In the genomic region with DNA sequence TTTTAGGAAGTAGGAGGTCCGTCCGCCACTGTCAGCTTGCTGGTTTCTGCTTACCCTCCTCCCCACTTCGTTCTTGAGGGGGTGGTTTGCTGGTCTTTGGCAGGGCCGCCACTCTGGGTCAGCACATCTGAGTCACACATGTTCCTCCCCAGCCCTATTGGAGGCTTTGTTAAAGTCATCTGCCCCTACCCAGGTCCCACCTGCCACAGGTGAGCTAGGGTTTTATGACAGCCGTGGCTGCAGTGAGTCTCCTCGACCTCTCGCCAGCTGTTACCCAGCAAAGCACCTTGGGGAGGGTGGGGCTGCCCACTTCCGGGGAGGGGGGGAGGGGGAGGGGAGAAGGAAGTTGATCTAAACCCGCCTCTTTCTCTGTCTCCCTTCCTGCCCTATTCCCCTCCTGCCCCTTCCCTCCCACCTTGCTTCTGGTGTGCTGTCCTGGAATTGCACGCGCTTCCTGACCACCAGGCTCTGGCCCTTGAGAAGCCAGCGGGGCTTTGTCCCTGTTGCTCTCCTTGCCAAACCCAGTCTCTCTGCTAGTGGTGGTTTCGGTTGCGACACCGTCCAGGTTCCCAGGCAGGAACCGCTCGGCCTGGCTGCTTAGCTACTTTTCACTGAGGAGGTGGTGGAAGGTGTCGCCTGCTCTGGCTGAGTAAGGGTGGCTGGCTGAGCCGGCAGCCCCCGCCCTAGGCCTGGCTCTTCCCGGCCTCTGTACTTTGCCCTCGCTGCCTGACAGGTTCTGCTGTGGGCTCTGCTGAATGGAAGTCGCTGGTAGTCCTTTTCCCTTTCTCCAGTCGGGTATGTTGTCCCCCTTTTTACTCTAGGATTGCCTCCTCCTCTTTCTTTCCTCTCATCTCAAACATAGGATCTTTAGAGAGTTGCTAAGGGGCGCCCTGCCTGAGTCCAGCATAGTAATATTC, we compare ENCODE assay signal across 8 cellular contexts. TPM values are rescaled to one million over a fixed set of nuclear protein-coding genes. Genes with fewer than 3 reads are reported as not detected.
DNase-seq lines count a peak whose midpoint lies in the region; ATAC-seq and TF ChIP-seq lines count a peak whose summit lies in the region.

No MANE protein-coding gene starts in this region.

- H3K4me1 Mint-ChIP-seq in activated T-cell treated with anti-CD3 and anti-CD28 coated beads, Interleukin-2, amount 50 U/mL, for 72 hours (ENCODE audit: low read depth), result peaks cover 80% of the 10 kb centered on the region

- in situ Hi-C loops in transverse colon (cut with MboI; ENCODE audit: low pct_ligation_motif_present in 1 of 4, low pct_unique_long_range_greater_than_20kb in 1 of 4, low sequenced_read_pairs in 3 of 4), result no loop called here

- no peak overlapping the region for H3K23ac ChIP-seq in trophoblast cell (ENCODE audit: low read length)

- no peak overlapping the region for H4K91ac ChIP-seq in trophoblast cell (ENCODE audit: low read depth, low read length)

- H3K9ac ChIP-seq in trophoblast cell (ENCODE audit: low read length), result no peak overlapping the region

- TF ChIP-seq CTCF in fibroblast of villous mesenchyme (IDR thresholded peaks at IDR 0.05; ENCODE audit: insufficient read depth, low read depth, low read length), result no peak
- no peak for TF ChIP-seq CTCF in transverse colon (IDR thresholded peaks at IDR 0.05)

- H3K4me2 ChIP-seq in trophoblast cell (ENCODE audit: low read length), result peak overlapping the region; percentile 53

- peak overlapping the region; percentile 93 for H3K4me3 Mint-ChIP-seq in activated T-cell treated with anti-CD3 and anti-CD28 coated beads, Interleukin-2, amount 50 U/mL, for 72 hours

- peaks cover 5% of the 10 kb centered on the region for H3K79me1 ChIP-seq in trophoblast cell (ENCODE audit: low read length)

- H3K36me3 ChIP-seq in trophoblast cell (ENCODE audit: control insufficient read depth in 1 of 2, insufficient read depth in 2 of 2, low read length in 2 of 2), result peaks cover 4 to 6% of the 10 kb centered on the region in 2 experiments
- H3K36me3 ChIP-seq in transverse colon, result no peaks in the 10 kb centered on the region

- no peak overlapping the region for H2BK120ac ChIP-seq in trophoblast cell (ENCODE audit: insufficient read depth, low read length, poor library complexity)

- no peaks in the 10 kb centered on the region for H3K27me3 ChIP-seq in trophoblast cell (ENCODE audit: insufficient read depth, low read length)
- H3K27me3 ChIP-seq in transverse colon, result no peaks in the 10 kb centered on the region

- no peaks in the 10 kb centered on the region for H3K9me3 Mint-ChIP-seq in activated T-cell treated with anti-CD3 and anti-CD28 coated beads, Interleukin-2, amount 50 U/mL, for 72 hours

- H3K27ac ChIP-seq in trophoblast cell (ENCODE audit: low read depth, low read length), result peak overlapping the region; percentile 69
- peak overlapping the region; percentile 91 to 95 (median 92) for H3K27ac ChIP-seq in transverse colon

- H3K27me3 Mint-ChIP-seq in activated T-cell treated with anti-CD3 and anti-CD28 coated beads, Interleukin-2, amount 50 U/mL, for 72 hours (ENCODE audit: low read depth), result no peaks in the 10 kb centered on the region

- ATAC-seq in GM18498 (IDR thresholded peaks at IDR 0.05; ENCODE audit: unreplicated experiment) (peak; percentile 60), HG03039 (IDR thresholded peaks at IDR 0.05; ENCODE audit: unreplicated experiment) (peak; percentile 44)
- ATAC-seq in activated T-cell treated with anti-CD3 and anti-CD28 coated beads, Interleukin-2, amount 50 U/mL, for 72 hours (replicated peaks in 1 of 2), result peak; percentile 82

- H4K8ac ChIP-seq in trophoblast cell (ENCODE audit: low read depth, low read length), result peak overlapping the region; percentile 18

- no peak overlapping the region for H3K4ac ChIP-seq in trophoblast cell (ENCODE audit: low read depth, low read length)

- H3K14ac ChIP-seq in trophoblast cell (ENCODE audit: low read length), result peak overlapping the region; percentile 6

- H2AFZ ChIP-seq in trophoblast cell (ENCODE audit: insufficient read depth, low read length, poor library complexity), result no peak overlapping the region

- H3K36me3 Mint-ChIP-seq in activated T-cell treated with anti-CD3 and anti-CD28 coated beads, Interleukin-2, amount 50 U/mL, for 72 hours (ENCODE audit: insufficient read depth in 2 of 2), result peaks cover 2% of the 10 kb centered on the region in 2 donors

- intact Hi-C loops in transverse colon (cut with DNase I; ENCODE audit: low total_unique reads), result no loop called here

- H3K79me2 ChIP-seq in trophoblast cell (ENCODE audit: control insufficient read depth, insufficient read depth, low read length, poor library complexity), result peaks cover 9% of the 10 kb centered on the region

- H3K18ac ChIP-seq in trophoblast cell (ENCODE audit: low read length), result peak overlapping the region; percentile 83

- H3K4me1 ChIP-seq in trophoblast cell (ENCODE audit: control insufficient read depth in 1 of 2, insufficient read depth in 2 of 2, low read length in 2 of 2), result peaks cover 20 to 23% of the 10 kb centered on the region in 2 experiments
- peaks cover 24 to 83% (median 63%) of the 10 kb centered on the region in 4 donors for H3K4me1 ChIP-seq in transverse colon

- WGBS in trophoblast cell (ENCODE audit: extremely low coverage, insufficient coverage, insufficient read length), result no CpG with 5 or more reads among the region's 25 CpGs
- WGBS in transverse colon (ENCODE audit: low coverage in 1 of 2), 2 donors, result 0 to 24% methylated on average over 2 to 25 of the region's 25 CpGs

- TF ChIP-seq POLR2A in transverse colon (IDR thresholded peaks at IDR 0.05), result peak; percentile 71

- H2AK5ac ChIP-seq in trophoblast cell (ENCODE audit: low read length), result no peak overlapping the region

- H3K4me3 ChIP-seq in fibroblast of villous mesenchyme (ENCODE audit: low read depth, low read length), result no peak overlapping the region
- no peak overlapping the region for H3K4me3 ChIP-seq in trophoblast cell (ENCODE audit: low read depth, low read length)
- H3K4me3 ChIP-seq in transverse colon, result peak overlapping the region in 3 of 4 donors; percentile 26 to 46 (median 30)

- TF ChIP-seq EP300 in transverse colon (IDR thresholded peaks at IDR 0.05; ENCODE audit: low read depth), result no peak

- H2BK12ac ChIP-seq in trophoblast cell (ENCODE audit: low read length), result peak overlapping the region; percentile 38

- peak overlapping the region; percentile 83 for H3K27ac Mint-ChIP-seq in activated T-cell treated with anti-CD3 and anti-CD28 coated beads, Interleukin-2, amount 50 U/mL, for 72 hours

- H2BK5ac ChIP-seq in trophoblast cell (ENCODE audit: low read depth, low read length, poor library complexity), result no peak overlapping the region

- no peaks in the 10 kb centered on the region for H3K9me3 ChIP-seq in trophoblast cell (ENCODE audit: insufficient read depth, low read depth, low read length)
- no peaks in the 10 kb centered on the region for H3K9me3 ChIP-seq in transverse colon

- peak overlapping the region; percentile 36 for H4K12ac ChIP-seq in trophoblast cell (ENCODE audit: low read depth, low read length)

- DNase-seq in NOMO-1 (lab: John Stamatoyannopoulos, UW; ENCODE audit: unreplicated experiment in 2 of 2), result peak; percentile 69 to 76
- peak; percentile 61 to 63 for DNase-seq in activated T-cell treated with anti-CD3 and anti-CD28 coated beads, Interleukin-2, amount 50 U/mL, for 72 hours
- peak; percentile 74 for DNase-seq in fibroblast of villous mesenchyme (ENCODE audit: low read depth)
- DNase-seq in trophoblast cell, result peak; percentile 80
- DNase-seq in transverse colon, result peak; percentile 84
- no peak for DNase-seq in NCI-H1930 (lab: John Stamatoyannopoulos, UW)

RNA-seq across cellular contexts. Expression of gene RCOR2, which starts 28.5 kb away (rescaled TPM):
- under 1 TPM; 0.39 to 0.96 TPM for total RNA-seq in activated T-cell treated with anti-CD3 and anti-CD28 coated beads, Interleukin-2, amount 50 U/mL, for 72 hours
- total RNA-seq in fibroblast of villous mesenchyme (1.7 and 3.2 TPM in 2 replicates), transverse colon (under 1 TPM in 2 of 4 donors, not detected in 2; 0.64 to 0.82 TPM)
- polyA plus RNA-seq in trophoblast cell (2013), result 11.6 and 13.0 TPM in 2 replicates

RNA-seq across cellular contexts. Expression of gene MARK2, which starts 49.5 kb away (rescaled TPM):
- total RNA-seq in activated T-cell treated with anti-CD3 and anti-CD28 coated beads, Interleukin-2, amount 50 U/mL, for 72 hours, result 10 to 100 TPM; 29.0 to 30.0 TPM
- 14.5 and 16.4 TPM in 2 replicates for total RNA-seq in fibroblast of villous mesenchyme
- 67.3 and 70.2 TPM in 2 replicates for polyA plus RNA-seq in trophoblast cell (2013)
- total RNA-seq in transverse colon, result 100 to 1,000 TPM in 1 of 4 donors, 10 to 100 TPM in 3; 33.0 to 106 (median 77.8) TPM

RNA-seq across cellular contexts. Expression of gene NAA40, which starts 50.4 kb away (rescaled TPM):
- 10 to 100 TPM; 15.1 to 15.2 TPM for total RNA-seq in activated T-cell treated with anti-CD3 and anti-CD28 coated beads, Interleukin-2, amount 50 U/mL, for 72 hours
- total RNA-seq in fibroblast of villous mesenchyme (13.5 and 16.4 TPM in 2 replicates), transverse colon (10 to 100 TPM; 25.8 to 36.6 (median 34.3) TPM)
- polyA plus RNA-seq in trophoblast cell (2013), result 12.0 and 12.4 TPM in 2 replicates

Comparison
In these comparisons a context has a peak if more than half of its experiments do, and no peak if none do; other contexts are left out.
1. DNase-seq: peak in NOMO-1 (2 of 2), activated T-cell treated with anti-CD3 and anti-CD28 coated beads, Interleukin-2, amount 50 U/mL, for 72 hours (2 of 2), fibroblast of villous mesenchyme (single experiment), trophoblast cell (2 of 2) and transverse colon (single experiment); none in NCI-H1930 (0 of 2).
2. H3K4me3 ChIP-seq: peak in transverse colon (3 of 4); none in fibroblast of villous mesenchyme (single experiment) and trophoblast cell (single experiment).
3. Peak in every context shown above with its lines, with median percentiles within 50 percentile points of each other: ATAC-seq.